Comparison of ENCODE assay signal across 26 cellular contexts in the genomic region with DNA sequence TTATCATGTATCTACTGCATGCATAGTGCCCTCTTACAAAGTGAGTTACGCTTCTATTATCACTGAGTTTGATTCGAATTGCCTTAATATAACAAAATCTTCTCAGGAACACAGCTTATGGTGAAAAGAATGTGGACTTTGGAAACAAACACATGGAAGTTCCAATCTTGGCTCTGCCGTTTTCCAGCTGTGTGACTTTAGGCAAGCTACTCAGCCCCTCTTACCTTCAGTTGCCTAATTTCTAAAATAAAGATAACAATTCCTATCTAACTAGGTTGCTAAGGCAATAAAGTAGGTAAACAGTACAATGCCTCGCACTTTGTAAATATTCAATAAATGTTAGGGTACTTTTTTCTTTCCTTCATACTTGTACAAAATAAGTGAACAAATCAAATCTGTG.
"Had no signal": no experiment of that assay in that cellular context is flagged by ENCODE, and none has a peak within 500 bp of the region (broad histone marks: within the 10 kb centered on the region; RNA-seq: fewer than 3 reads in every experiment).

No MANE protein-coding gene starts in this region.

- H3K36me3 ChIP-seq: MG63, SJSA1 had no signal

- H3K4me3 ChIP-seq: MG63, SJSA1, SK-N-MC had no signal

- H3K4me1 ChIP-seq: SJSA1 had no signal

- ATAC-seq: Panc1, PC-3 had no signal

- H3K27me3 ChIP-seq: MG63, SJSA1 had no signal

- DNase-seq: IMR-90; Karpas-422; KG1; MG63; NCI-H1092; NCI-H1105 treated with DMSO at 0.1 percent for 48 hours; NCI-H1417 treated with DMSO at 0.1 percent for 48 hours; NCI-H146; NCI-H1694 treated with DMSO at 0.1 percent for 48 hours; NCI-H1930; NCI-H2081; NCI-H2107; NCI-H226; NCI-H446; NCI-H510A; NCI-H524 treated with DMSO at 0.1 percent for 48 hours; NCI-H69; NCI-H774; NK-92 treated with Interleukin-12 subunit alpha and Interleukin-12 subunit beta, amount 100 ng/mL, for 24 hours; PC-3; SHP77; SW 1271 had no signal

- H3K27ac ChIP-seq: RWPE1, SJSA1, SK-N-MC had no signal

- H3K9me3 ChIP-seq: MG63, SJSA1 had no signal
